In genomic region chr18:26948703-26949102, GRCh38 we compare ENCODE assay signal across 1 cellular context.
TF ChIP-seq lines count a peak whose summit lies in the region.

No MANE protein-coding gene starts in this region.

TF ChIP-seq in GM23338, 12 proteins besides CTCF, POLR2A, EP300 and RAD21 (continued from another document):
- TF ChIP-seq ZNF462 (CRISPR knock-in tag; IDR thresholded peaks at IDR 0.05), result no peak
- TF ChIP-seq STAT1 (IDR thresholded peaks at IDR 0.05; ENCODE audit: unreplicated experiment), result no peak
